In the genomic region with DNA sequence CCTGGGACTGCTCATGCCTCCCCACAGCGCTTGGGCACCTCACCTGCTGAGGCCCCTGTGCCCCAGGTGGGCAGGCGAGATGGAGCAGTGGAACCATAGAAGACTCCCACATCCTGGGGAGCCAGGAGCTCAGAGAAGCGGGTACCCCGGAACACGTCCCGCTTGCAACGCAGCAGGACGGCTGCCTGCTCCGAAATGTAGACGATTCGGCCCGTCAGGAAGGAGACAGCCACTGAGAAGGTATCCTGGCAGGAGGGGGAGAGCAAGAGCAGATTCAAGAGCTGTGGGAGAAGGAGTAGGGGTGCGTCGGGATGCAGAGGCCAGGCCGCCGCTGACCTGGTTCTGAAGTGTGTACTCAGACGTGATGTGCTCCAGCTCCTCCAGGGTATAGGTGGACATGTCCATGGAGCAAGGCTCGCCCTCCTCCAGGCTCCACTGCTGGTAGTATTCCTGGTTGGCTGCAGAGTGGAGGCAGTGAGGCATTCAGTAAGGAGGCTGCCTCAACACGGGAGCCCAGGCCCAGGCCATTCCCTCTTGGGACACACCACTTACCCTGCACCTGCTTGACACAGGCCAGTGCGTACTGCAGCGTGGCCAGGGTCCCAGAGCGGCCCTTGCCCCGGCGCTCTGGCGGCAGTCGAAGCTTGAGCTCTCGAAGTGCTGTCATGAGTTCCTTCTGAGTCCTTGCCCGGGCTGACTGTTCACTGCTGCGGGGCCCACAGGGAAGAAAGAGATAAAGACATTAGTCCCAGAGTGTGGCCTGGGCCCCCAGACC, we compare ENCODE assay signal across 10 cellular contexts. TPM values are rescaled to one million over a fixed set of nuclear protein-coding genes. Genes with fewer than 3 reads are reported as not detected.
DNase-seq lines count a peak whose midpoint lies in the region; ATAC-seq and TF ChIP-seq lines count a peak whose summit lies in the region.
"Had no signal": no experiment of that assay in that cellular context is flagged by ENCODE, and none has a peak within 500 bp of the region (broad histone marks: within the 10 kb centered on the region; RNA-seq: fewer than 3 reads in every experiment).

No MANE protein-coding gene starts in this region.

- H3K36me3 Mint-ChIP-seq in naive B cell, result peaks cover 0 to 24% of the 10 kb centered on the region in 2 donors

- intact Hi-C loops in left ventricle myocardium inferior (cut with micrococcal nuclease), result no loop called here
- intact Hi-C loops in Right ventricle myocardium superior (cut with DNase I), result no loop called here
- intact Hi-C loops in vagina (cut with DNase I), result no loop called here

- peaks cover 68% of the 10 kb centered on the region for H3K36me3 ChIP-seq in left ventricle myocardium inferior
- H3K36me3 ChIP-seq in vagina, result peaks cover 36 to 62% of the 10 kb centered on the region in 2 donors

- H3K27me3 ChIP-seq in left ventricle myocardium inferior (ENCODE audit: low read depth) (no peaks in the 10 kb centered on the region), vagina (no peaks in the 10 kb centered on the region)

- ATAC-seq in Right ventricle myocardium superior (ENCODE audit: poor library complexity) (no peak), naive B cell (ENCODE audit: low read depth in 2 of 2) (no peak)

- peaks cover 81% of the 10 kb centered on the region for H3K4me1 ChIP-seq in left ventricle myocardium inferior
- H3K4me1 ChIP-seq in vagina, result peaks cover 43% of the 10 kb centered on the region

- TF ChIP-seq POLR2A in vagina (IDR thresholded peaks at IDR 0.05), result no peak

- peak overlapping the region; percentile 99 for H3K27ac ChIP-seq in left ventricle myocardium inferior (replicated peaks)
- peak overlapping the region; percentile 100 for H3K27ac ChIP-seq in vagina
- H3K27ac ChIP-seq: HL-60 had no signal

- H3K27ac Mint-ChIP-seq in naive B cell, result peak overlapping the region in 5 of 6 donors; percentile 56 to 100 (median 97)
- H3K27ac Mint-ChIP-seq: activated naive CD4-positive, alpha-beta T cell treated with anti-CD3 and anti-CD28 coated beads for 36 hours had no signal

- H3K9me3 ChIP-seq in left ventricle myocardium inferior (replicated peaks) (no peaks in the 10 kb centered on the region), vagina (no peaks in the 10 kb centered on the region)

- H3K9me3 Mint-ChIP-seq in naive B cell, result no peaks in the 10 kb centered on the region
- H3K9me3 Mint-ChIP-seq: activated naive CD4-positive, alpha-beta T cell treated with anti-CD3 and anti-CD28 coated beads for 36 hours had no signal

- H3K4me3 ChIP-seq in left ventricle myocardium inferior (peak overlapping the region; percentile 75), vagina (no peak overlapping the region)

- DNase-seq in left ventricle myocardium inferior, result no peak
- DNase-seq in Right ventricle myocardium superior, result no peak
- peak; percentile 12 for DNase-seq in naive B cell
- DNase-seq in vagina (ENCODE audit: extremely low spot score in 2 of 2), result peak in 1 of 2 donors; percentile 91
- no peak for DNase-seq in stimulated activated CD4-positive, alpha-beta T cell treated with anti-CD3 and anti-CD28 coated beads, Interleukin-2, amount 100 ng/mL, for 48 hours
- DNase-seq in NCI-H1694 (lab: John Stamatoyannopoulos, UW), result no peak
- DNase-seq: activated naive CD4-positive, alpha-beta T cell treated with anti-CD3 and anti-CD28 coated beads for 36 hours; NCI-H1436 had no signal

- H3K4me3 Mint-ChIP-seq in naive B cell, result peak overlapping the region in 6 of 8 donors; percentile 42 to 96 (median 66)

- TF ChIP-seq CTCF in left ventricle myocardium inferior (IDR thresholded peaks at IDR 0.05; ENCODE audit: borderline replicate concordance), result no peak
- TF ChIP-seq CTCF in vagina (IDR thresholded peaks at IDR 0.05), result no peak

- H3K4me1 Mint-ChIP-seq in naive B cell, result peaks cover 34 to 45% (median 37%) of the 10 kb centered on the region in 3 donors

- H3K27me3 Mint-ChIP-seq in naive B cell, result no peaks in the 10 kb centered on the region

RNA-seq across cellular contexts. Expression of gene PER1, which starts 2.6 kb away (rescaled TPM):
- total RNA-seq in left ventricle myocardium inferior (109 TPM), Right ventricle myocardium superior (124 TPM), vagina (215 TPM)
- 10 to 100 TPM in 5 of 6 donors, 1 to 10 TPM in 1; 4.5 to 20.9 (median 13.5) TPM for polyA plus RNA-seq in naive B cell (ENCODE audit: low read depth in 6 of 6)

RNA-seq across cellular contexts. Expression of gene VAMP2, which starts 13.1 kb away (rescaled TPM):
- total RNA-seq in left ventricle myocardium inferior (59.6 TPM), Right ventricle myocardium superior (54.8 TPM), vagina (35.6 TPM)
- 10 to 100 TPM; 37.8 to 89.1 (median 65.9) TPM for polyA plus RNA-seq in naive B cell (ENCODE audit: low read depth in 6 of 6)

RNA-seq across cellular contexts. Expression of gene HES7, which starts 25.7 kb away (rescaled TPM):
- not detected for total RNA-seq in left ventricle myocardium inferior
- total RNA-seq in Right ventricle myocardium superior, result 0.13 TPM
- polyA plus RNA-seq in naive B cell (ENCODE audit: low read depth in 6 of 6), result not detected
- not detected for total RNA-seq in vagina

RNA-seq across cellular contexts. Expression of gene TMEM107, which starts 26.6 kb away (rescaled TPM):
- 7.9 TPM for total RNA-seq in left ventricle myocardium inferior
- total RNA-seq in Right ventricle myocardium superior, result 7.1 TPM
- 10 to 100 TPM; 29.9 to 42.3 (median 34.7) TPM for polyA plus RNA-seq in naive B cell (ENCODE audit: low read depth in 6 of 6)
- 20.6 TPM for total RNA-seq in vagina

RNA-seq across cellular contexts. Expression of gene ALOXE3, which starts 31.3 kb away (rescaled TPM):
- total RNA-seq in left ventricle myocardium inferior, result not detected
- total RNA-seq in Right ventricle myocardium superior, result not detected
- polyA plus RNA-seq in naive B cell (ENCODE audit: low read depth in 6 of 6), result not detected
- total RNA-seq in vagina, result 1.5 TPM
- total RNA-seq: activated naive CD4-positive, alpha-beta T cell treated with anti-CD3 and anti-CD28 coated beads for 36 hours; epithelial cell of proximal tubule had no signal
